In the genomic region with DNA sequence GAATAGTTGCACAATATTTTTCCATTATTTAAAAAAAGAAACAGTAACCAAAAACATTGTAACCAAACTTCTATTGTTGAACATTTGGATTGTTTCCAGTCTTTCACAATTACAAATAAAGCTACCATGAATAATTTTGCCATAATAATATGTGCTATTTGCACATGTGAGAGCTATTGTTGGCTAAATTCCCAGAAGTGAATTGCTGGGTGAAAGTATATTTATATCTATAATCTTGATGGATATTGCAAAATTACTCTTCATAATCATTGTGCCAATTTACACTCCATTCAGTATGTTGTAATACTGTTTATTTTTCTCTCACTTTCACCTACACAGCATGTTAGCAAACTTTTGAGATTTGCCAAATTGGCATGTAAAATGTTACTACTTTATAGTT, we compare ENCODE assay signal across 18 cellular contexts. TPM values are rescaled to one million over a fixed set of nuclear protein-coding genes. Genes with fewer than 3 reads are reported as not detected.
DNase-seq lines count a peak whose midpoint lies in the region; ATAC-seq, FAIRE-seq and TF ChIP-seq lines count a peak whose summit lies in the region.
"Had no signal": no experiment of that assay in that cellular context is flagged by ENCODE, and none has a peak within 500 bp of the region (broad histone marks: within the 10 kb centered on the region; RNA-seq: fewer than 3 reads in every experiment).

No MANE protein-coding gene starts in this region.

- no peak overlapping the region for H2AFZ ChIP-seq in HepG2 (ENCODE audit: low read length)

- intact Hi-C loops in HepG2 (cut with micrococcal nuclease; ENCODE audit: unreplicated experiment), result no loop called here

- H3K9me3 ChIP-seq in HepG2 (ENCODE audit: low read length), result no peaks in the 10 kb centered on the region

- TF ChIP-seq RAD21 in Ishikawa (IDR thresholded peaks at IDR 0.05; ENCODE audit: low read depth) (no peak), HepG2 (CRISPR knock-in tag; IDR thresholded peaks at IDR 0.05) (no peak)

- H3K4me1 ChIP-seq in HepG2 (ENCODE audit: insufficient read depth, low read length), result peaks cover 25% of the 10 kb centered on the region

- H3K27ac ChIP-seq in HepG2 (ENCODE audit: extremely low read length, insufficient read depth, low read length), result no peak overlapping the region
- H3K27ac ChIP-seq: coronary artery, foreskin keratinocyte had no signal

- POLR2A ChIA-PET in HepG2 (lab: Yijun Ruan, JAX), result no interaction called here

- CTCF ChIA-PET in HepG2 (lab: Yijun Ruan, JAX; ENCODE audit: low intra/inter-chr PET ratio, low total read pairs), result no interaction called here

- ATAC-seq in HepG2 (no peak), HG02884 (IDR thresholded peaks at IDR 0.05; ENCODE audit: unreplicated experiment) (no peak)
- ATAC-seq: foreskin keratinocyte had no signal

- FAIRE-seq in HepG2 (lab: Jason Lieb, UNC), result no peak
- FAIRE-seq: GM19239 had no signal

- no peak overlapping the region for H3K4me3 ChIP-seq in HepG2 (replicated peaks in 1 of 3; ENCODE audit: insufficient read depth in 1 of 3, low read depth in 2 of 3, low read length in 3 of 3)
- H3K4me3 ChIP-seq: coronary artery, smooth muscle cell had no signal

- BruUV-seq in HepG2 (replicated peaks; lab: Mats Ljungman, UMichigan), result no TSS peak

- DNase-seq in NCI-H2029 treated with DMSO at 0.1 percent for 48 hours (lab: John Stamatoyannopoulos, UW) (peak; percentile 38), amniotic epithelial cell (ENCODE audit: low read depth) (peak; percentile 60), HepG2 (ENCODE audit: low spot score) (no peak), NCI-H524 (lab: John Stamatoyannopoulos, UW) (no peak), NCI-H1048 (lab: John Stamatoyannopoulos, UW) (no peak)
- DNase-seq: activated CD4-positive, CD25-positive, alpha-beta regulatory T cell; activated CD8-positive, alpha-beta memory T cell treated with anti-CD3 and anti-CD28 coated beads, Interleukin-2, amount 50 U/mL, for 4 hours; activated naive CD8-positive, alpha-beta T cell treated with anti-CD3 and anti-CD28 coated beads for 36 hours; CD4-positive, alpha-beta T cell; KG1; midbrain; NCI-H526 treated with DMSO at 0.1 percent for 48 hours had no signal

- H3K9ac ChIP-seq in HepG2 (ENCODE audit: insufficient read depth, low read depth, low read length), result no peak overlapping the region

- H3K36me3 ChIP-seq in HepG2 (replicated peaks in 1 of 2; ENCODE audit: control insufficient read depth in 1 of 2, insufficient read depth in 2 of 2, low read length in 2 of 2), result no peaks in the 10 kb centered on the region

- no peak for TF ChIP-seq EP300 in Ishikawa (IDR thresholded peaks at IDR 0.05; ENCODE audit: borderline replicate concordance)
- no peak for TF ChIP-seq EP300 in HepG2 (IDR thresholded peaks at IDR 0.05; ENCODE audit: low read depth in 2 of 2, low read length in 2 of 2)
- no peak for TF ChIP-seq EP300 in HepG2 (CRISPR knock-in tag; IDR thresholded peaks at IDR 0.05; ENCODE audit: borderline replicate concordance)

- no peak for TF ChIP-seq POLR2A in HepG2 (IDR thresholded peaks at IDR 0.05; ENCODE audit: insufficient read depth in 1 of 2, low read depth in 2 of 2, low read length in 2 of 2)

- no peaks in the 10 kb centered on the region for H3K27me3 ChIP-seq in HepG2 (ENCODE audit: control insufficient read depth in 1 of 2, insufficient read depth in 2 of 2, low read length in 2 of 2)
- H3K27me3 ChIP-seq: foreskin keratinocyte had no signal

- no peak overlapping the region for H3K4me2 ChIP-seq in HepG2 (ENCODE audit: low read depth, low read length)
- H3K4me2 ChIP-seq: smooth muscle cell had no signal

- in situ Hi-C loops in HepG2 (cut with HindIII; ENCODE audit: extremely low pct_ligation_motif_present, low pct_unique_long_range_greater_than_20kb), result no loop called here

- TF ChIP-seq CTCF in HepG2 (CRISPR knock-in tag; IDR thresholded peaks at IDR 0.05), result no peak

- no peaks in the 10 kb centered on the region for H4K20me1 ChIP-seq in HepG2 (ENCODE audit: insufficient read depth, low read length)

- no peaks in the 10 kb centered on the region for H3K79me2 ChIP-seq in HepG2 (ENCODE audit: insufficient read depth, low read length)

TF ChIP-seq in Ishikawa, 13 proteins besides CTCF, POLR2A, EP300 and RAD21:
- TF ChIP-seq TCF12 (IDR thresholded peaks at IDR 0.05; ENCODE audit: low read depth) (no peak), CEBPB (IDR thresholded peaks at IDR 0.05) (peak; percentile 49; the same call in 1 of the 2 replicates), YY1 (IDR thresholded peaks at IDR 0.05; ENCODE audit: low read depth) (no peak), EGR1 (IDR thresholded peaks at IDR 0.05) (no peak), NFIC (IDR thresholded peaks at IDR 0.05) (peak; percentile 63), ZBTB7A (IDR thresholded peaks at IDR 0.05; ENCODE audit: low read depth) (no peak), TEAD4 (IDR thresholded peaks at IDR 0.05) (no peak), CREB1 (IDR thresholded peaks at IDR 0.05; ENCODE audit: low read depth) (no peak)
- TF ChIP-seq, protein P1, sequence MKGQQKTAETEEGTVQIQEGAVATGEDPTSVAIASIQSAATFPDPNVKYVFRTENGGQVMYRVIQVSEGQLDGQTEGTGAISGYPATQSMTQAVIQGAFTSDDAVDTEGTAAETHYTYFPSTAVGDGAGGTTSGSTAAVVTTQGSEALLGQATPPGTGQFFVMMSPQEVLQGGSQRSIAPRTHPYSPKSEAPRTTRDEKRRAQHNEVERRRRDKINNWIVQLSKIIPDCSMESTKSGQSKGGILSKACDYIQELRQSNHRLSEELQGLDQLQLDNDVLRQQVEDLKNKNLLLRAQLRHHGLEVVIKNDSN (IDR thresholded peaks at IDR 0.05), result no peak

TF ChIP-seq in HepG2, 621 proteins besides CTCF, POLR2A, EP300 and RAD21:
- TF ChIP-seq ZNF446 (CRISPR knock-in tag; IDR thresholded peaks at IDR 0.05) (no peak), CEBPB (IDR thresholded peaks at IDR 0.05; ENCODE audit: borderline replicate concordance, low read depth, low read length) (0 out of 2 replicates have a peak, but pooled peaks have one; percentile 0)

RNA-seq across cellular contexts. Expression of gene SLC22A16, which starts 36.6 kb away (rescaled TPM):
- not detected in 2 replicates for total RNA-seq in HepG2 (2016; rRNA removed; fragmentation: Illumina TruSeq; extraction: Trizol)
- not detected in 2 replicates for total RNA-seq in HepG2 (2016; cell fraction: cytosol; rRNA removed; fragmentation: Illumina TruSeq; extraction: Trizol; ENCODE audit: low read depth)
- total RNA-seq in HepG2 (2016; cell fraction: insoluble cytoplasmic fraction; rRNA removed; fragmentation: Illumina TruSeq; extraction: Trizol), result not detected in 2 replicates
- not detected in 2 replicates for total RNA-seq in HepG2 (2016; cell fraction: membrane; rRNA removed; fragmentation: Illumina TruSeq; extraction: Trizol)
- not detected in 2 replicates for total RNA-seq in HepG2 (2016; cell fraction: nucleus; rRNA removed; fragmentation: Illumina TruSeq; extraction: Trizol)
- polyA plus RNA-seq in HepG2 (2011; rRNA removed), result 0.04 and 0.16 TPM in 2 replicates
- 0.12 TPM in 2 replicates for polyA plus RNA-seq in HepG2 (2011; cell fraction: cytosol; rRNA removed)
- polyA plus RNA-seq in HepG2 (2011; cell fraction: nucleus; rRNA removed), result 0.16 and 0.26 TPM in 2 replicates
- 0.32 and 0.34 TPM in 2 replicates for polyA plus RNA-seq in HepG2 (2012)
- polyA plus RNA-seq in HepG2 (2016; cell fraction: cytosol; fragmentation: Illumina TruSeq; extraction: Trizol; ENCODE audit: low read depth), result not detected in 2 replicates
- polyA plus RNA-seq in HepG2 (2016; cell fraction: insoluble cytoplasmic fraction; fragmentation: Illumina TruSeq; extraction: Trizol; ENCODE audit: low read depth), result not detected in 2 replicates
- polyA plus RNA-seq in HepG2 (2016; cell fraction: membrane; fragmentation: Illumina TruSeq; extraction: Trizol; ENCODE audit: low read depth), result not detected in 2 replicates
- polyA plus RNA-seq in HepG2 (2016; cell fraction: nucleus; fragmentation: Illumina TruSeq; extraction: Trizol; ENCODE audit: insufficient read depth, low read depth), result not detected in 2 replicates
- 0.26 TPM in 1 of 2 replicates, not detected in the other for polyA minus RNA-seq in HepG2 (2011; rRNA and poly(A)+ RNA removed; ENCODE audit: low replicate concordance)
- polyA minus RNA-seq in HepG2 (2011; cell fraction: cytosol; rRNA and poly(A)+ RNA removed), result not detected in 2 replicates
- not detected in 2 replicates for polyA minus RNA-seq in HepG2 (2011; cell fraction: nucleus; rRNA and poly(A)+ RNA removed)
- total RNA-seq: activated naive CD8-positive, alpha-beta T cell treated with anti-CD3 and anti-CD28 coated beads for 36 hours; CD4-positive, alpha-beta T cell; foreskin keratinocyte; smooth muscle cell had no signal
- polyA plus RNA-seq: smooth muscle cell had no signal

Comparison
In these comparisons a context has a peak if more than half of its experiments do, and no peak if none do; other contexts are left out.
1. DNase-seq: peak in NCI-H2029 treated with DMSO at 0.1 percent for 48 hours (single experiment) and amniotic epithelial cell (single experiment); none in HepG2 (single experiment), NCI-H524 (0 of 2) and NCI-H1048 (single experiment).